In the genomic region with DNA sequence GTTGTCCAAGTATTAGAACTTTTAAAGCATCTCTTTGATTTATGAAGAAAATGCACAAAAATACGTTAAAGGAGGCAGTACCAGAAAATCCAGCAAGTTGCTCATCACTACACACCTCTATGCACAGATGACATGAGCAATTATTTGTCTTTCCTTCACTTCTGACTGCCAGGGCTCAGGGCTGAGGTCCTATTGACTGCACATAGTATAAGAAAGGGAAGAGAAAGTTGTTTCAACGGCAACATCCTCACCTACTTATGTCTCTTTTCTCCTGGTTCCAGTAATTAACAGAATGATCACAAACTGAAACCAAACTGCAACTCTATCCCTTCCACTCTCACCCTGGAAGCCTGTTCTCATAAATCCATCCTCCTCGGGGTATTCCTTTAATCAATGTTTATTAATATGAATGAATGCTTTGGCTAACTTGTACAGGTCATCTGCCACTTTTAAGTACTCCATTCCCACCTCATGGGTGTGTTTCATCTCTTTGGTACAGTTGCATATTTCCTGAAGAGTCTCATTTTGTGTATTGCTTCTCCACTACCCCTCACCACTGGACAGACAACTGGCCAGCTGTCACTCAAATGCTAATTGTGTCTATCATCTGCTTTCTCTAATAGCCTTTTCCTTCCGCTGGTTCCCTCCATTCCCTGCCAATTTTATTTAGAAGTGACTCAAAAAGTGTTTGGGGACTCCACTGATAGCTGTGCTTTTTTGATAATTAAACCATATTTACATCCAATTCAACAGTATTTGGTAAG, we compare ENCODE assay signal across 8 cellular contexts. TPM values are rescaled to one million over a fixed set of nuclear protein-coding genes. Genes with fewer than 3 reads are reported as not detected.
DNase-seq lines count a peak whose midpoint lies in the region; ATAC-seq, FAIRE-seq and TF ChIP-seq lines count a peak whose summit lies in the region.

No MANE protein-coding gene starts in this region.

- no peaks in the 10 kb centered on the region for H3K4me1 ChIP-seq in endothelial cell of umbilical vein (ENCODE audit: control insufficient read depth, extremely low read depth, insufficient read depth, low read length)

- TF ChIP-seq POLR2A in endothelial cell of umbilical vein (IDR thresholded peaks at IDR 0.05; ENCODE audit: low read depth, low read length) = no peak

- DNase-seq in CD14-positive monocyte (ENCODE audit: low spot score) (no peak), MG63 (no peak), endothelial cell of umbilical vein (ENCODE audit: low read depth, low spot score) (no peak), GM19238 (ENCODE audit: insufficient read length, low spot score) (no peak), putamen (ENCODE audit: low spot score) (no peak)
- DNase-seq in NK-92 treated with Interleukin-12 subunit alpha and Interleukin-12 subunit beta, amount 100 ng/mL, for 24 hours (lab: John Stamatoyannopoulos, UW) = no peak
- DNase-seq in activated CD4-positive, CD25-positive, alpha-beta regulatory T cell treated with anti-CD3 and anti-CD28 coated beads, Interleukin-2, amount 50 U/mL, for 72 hours = no peak

- H3K36me3 Mint-ChIP-seq in CD14-positive monocyte = peaks cover 23 to 48% of the 10 kb centered on the region in 2 donors

- H3K9ac ChIP-seq in endothelial cell of umbilical vein (replicated peaks; ENCODE audit: extremely low read depth, insufficient read depth, low read length) = no peak overlapping the region

- dilution Hi-C loops in endothelial cell of umbilical vein (cut with MboI; ENCODE audit: extremely low pct_ligation_motif_present, low sequenced_read_pairs) = no loop called here

- CTCF ChIA-PET in endothelial cell of umbilical vein (lab: Charles Lee) = interaction anchor here (1.4 to 1.9 kb wide), 2 partner anchors 12 to 17 kb away, joined by 3 to 8 read pairs; no protein-coding TSS in a partner anchor

- no peaks in the 10 kb centered on the region for H4K20me1 ChIP-seq in endothelial cell of umbilical vein (replicated peaks; ENCODE audit: control insufficient read depth, extremely low read depth, insufficient read depth, low read length)

- no peaks in the 10 kb centered on the region for H3K36me3 ChIP-seq in MG63
- H3K36me3 ChIP-seq in endothelial cell of umbilical vein (ENCODE audit: control insufficient read depth in 2 of 2, extremely low read depth in 1 of 2, insufficient read depth in 2 of 2, low read length in 2 of 2) = no peaks in the 10 kb centered on the region

- POLR2A ChIA-PET in endothelial cell of umbilical vein (lab: Charles Lee) = no interaction called here

- H3K9me3 ChIP-seq in MG63 (no peaks in the 10 kb centered on the region), endothelial cell of umbilical vein (replicated peaks; ENCODE audit: control insufficient read depth, insufficient read depth, low read length) (no peaks in the 10 kb centered on the region)

- H3K4me3 ChIP-seq in MG63 (peak overlapping the region; percentile 10; the same call in 1 of the 2 replicates), endothelial cell of umbilical vein (replicated peaks in 1 of 3; ENCODE audit: insufficient read depth in 1 of 3, low read depth in 1 of 3, low read length in 3 of 3) (no peak overlapping the region)

- peaks cover 82% of the 10 kb centered on the region for H3K4me1 Mint-ChIP-seq in CD14-positive monocyte

- no peak overlapping the region for H3K27ac ChIP-seq in endothelial cell of umbilical vein (ENCODE audit: insufficient read depth, low read depth, low read length)

- H3K9me3 Mint-ChIP-seq in CD14-positive monocyte = peaks cover 0 to 2% (median 0%) of the 10 kb centered on the region in 7 donors

- peak overlapping the region; percentile 69 to 70 for H3K4me3 Mint-ChIP-seq in CD14-positive monocyte

- FAIRE-seq in endothelial cell of umbilical vein (lab: Jason Lieb, UNC) = no peak

- ATAC-seq in GM19452 (IDR thresholded peaks at IDR 0.05; ENCODE audit: unreplicated experiment) = peak; percentile 47

- BruUV-seq in endothelial cell of umbilical vein (replicated peaks; lab: Mats Ljungman, UMichigan) = no TSS peak

- H3K9me1 ChIP-seq in endothelial cell of umbilical vein (replicated peaks; ENCODE audit: control insufficient read depth, extremely low read depth, insufficient read depth, low read length) = no peaks in the 10 kb centered on the region

- no peak for TF ChIP-seq CTCF in CD14-positive monocyte (IDR thresholded peaks at IDR 0.05)
- TF ChIP-seq CTCF in endothelial cell of umbilical vein (IDR thresholded peaks at IDR 0.05; ENCODE audit: extremely low read depth in 1 of 2, insufficient read depth in 1 of 2, low read depth in 1 of 2, low read length in 2 of 2) = no peak

- H3K4me2 ChIP-seq in endothelial cell of umbilical vein (ENCODE audit: insufficient read depth, low read length) = peak overlapping the region; percentile 11

- H3K27me3 ChIP-seq in MG63 (no peaks in the 10 kb centered on the region), endothelial cell of umbilical vein (ENCODE audit: control insufficient read depth in 2 of 2, insufficient read depth in 2 of 2, low read length in 2 of 2) (no peaks in the 10 kb centered on the region)

- intact Hi-C loops in CD14-positive monocyte (cut with micrococcal nuclease) = loop anchor here in 1 of 2 donors (5.0 kb wide), 1 partner anchor 32 kb away; the partner anchor contains the start of gene RAB27A
- intact Hi-C loops in endothelial cell of umbilical vein (cut with micrococcal nuclease) = no loop called here

- no peaks in the 10 kb centered on the region for H3K79me2 ChIP-seq in endothelial cell of umbilical vein (ENCODE audit: control insufficient read depth, insufficient read depth, low read length)

- peaks cover 0 to 2% (median 1%) of the 10 kb centered on the region in 3 donors for H3K27me3 Mint-ChIP-seq in CD14-positive monocyte (ENCODE audit: low read depth in 3 of 3)

- H3K27ac Mint-ChIP-seq in CD14-positive monocyte = peak overlapping the region; percentile 76 to 92 (median 89)

- no peak overlapping the region for H2AFZ ChIP-seq in endothelial cell of umbilical vein (ENCODE audit: low read depth, low read length)

TF ChIP-seq in endothelial cell of umbilical vein, 7 proteins besides CTCF, POLR2A, EP300 and RAD21:
- TF ChIP-seq MAX (IDR thresholded peaks at IDR 0.05; ENCODE audit: insufficient read depth, insufficient read length) (no peak), GATA2 (IDR thresholded peaks at IDR 0.05; ENCODE audit: insufficient read depth, insufficient read length, low read depth, low read length) (no peak), FOS (IDR thresholded peaks at IDR 0.05; ENCODE audit: borderline replicate concordance, insufficient read depth, low read length) (no peak), POLR2AphosphoS5 (IDR thresholded peaks at IDR 0.05; ENCODE audit: insufficient read depth, low read depth, low read length) (no peak), EZH2 (IDR thresholded peaks at IDR 0.05; ENCODE audit: borderline replicate concordance, low read depth, low read length, severe bottlenecking) (no peak), MYC (IDR thresholded peaks at IDR 0.05; ENCODE audit: low read depth, low read length) (no peak)
TF ChIP-seq in endothelial cell of umbilical vein: peak in this region for 0.

RNA-seq across cellular contexts. Expression of gene RAB27A, which starts 34.5 kb away (rescaled TPM):
- polyA plus RNA-seq in CD14-positive monocyte = 100 to 1,000 TPM; 135 to 159 TPM
- total RNA-seq in MG63 (2014; rRNA removed; shearing (Covaris generic); ENCODE audit: low replicate concordance) = 4.3 and 27.5 TPM in 2 replicates
- 30.9 and 31.1 TPM in 2 replicates for total RNA-seq in endothelial cell of umbilical vein
- polyA plus RNA-seq in endothelial cell of umbilical vein = 5.7 and 7.3 TPM in 2 replicates
- polyA plus RNA-seq in endothelial cell of umbilical vein (2011; cell fraction: cytosol; rRNA removed) = 12.4 and 13.1 TPM in 2 replicates
- 7.6 and 12.2 TPM in 2 replicates for polyA plus RNA-seq in endothelial cell of umbilical vein (2011; cell fraction: nucleus; rRNA removed)
- 24.8 and 27.2 TPM in 2 replicates for polyA plus RNA-seq in endothelial cell of umbilical vein (2012)
- 7.3 and 10.0 TPM in 2 replicates for polyA minus RNA-seq in endothelial cell of umbilical vein
- polyA minus RNA-seq in endothelial cell of umbilical vein (2011; cell fraction: cytosol; rRNA and poly(A)+ RNA removed) = 11.7 TPM
- 7.2 and 8.3 TPM in 2 replicates for polyA minus RNA-seq in endothelial cell of umbilical vein (2011; cell fraction: nucleus; rRNA and poly(A)+ RNA removed)

RNA-seq across cellular contexts. Expression of gene RSL24D1, which starts 58.4 kb away (rescaled TPM):
- 10 to 100 TPM; 73.0 to 84.2 TPM for polyA plus RNA-seq in CD14-positive monocyte
- 173 and 262 TPM in 2 replicates for total RNA-seq in MG63 (2014; rRNA removed; shearing (Covaris generic); ENCODE audit: low replicate concordance)
- 58.2 and 60.0 TPM in 2 replicates for total RNA-seq in endothelial cell of umbilical vein
- polyA plus RNA-seq in endothelial cell of umbilical vein = 12.4 and 18.4 TPM in 2 replicates
- 27.6 and 28.7 TPM in 2 replicates for polyA plus RNA-seq in endothelial cell of umbilical vein (2011; cell fraction: cytosol; rRNA removed)
- polyA plus RNA-seq in endothelial cell of umbilical vein (2011; cell fraction: nucleus; rRNA removed) = 14.1 and 17.7 TPM in 2 replicates
- 59.3 and 83.7 TPM in 2 replicates for polyA plus RNA-seq in endothelial cell of umbilical vein (2012)
- 14.6 and 18.0 TPM in 2 replicates for polyA minus RNA-seq in endothelial cell of umbilical vein
- polyA minus RNA-seq in endothelial cell of umbilical vein (2011; cell fraction: cytosol; rRNA and poly(A)+ RNA removed) = 29.3 TPM
- 29.6 and 34.9 TPM in 2 replicates for polyA minus RNA-seq in endothelial cell of umbilical vein (2011; cell fraction: nucleus; rRNA and poly(A)+ RNA removed)
